In the genomic region with DNA sequence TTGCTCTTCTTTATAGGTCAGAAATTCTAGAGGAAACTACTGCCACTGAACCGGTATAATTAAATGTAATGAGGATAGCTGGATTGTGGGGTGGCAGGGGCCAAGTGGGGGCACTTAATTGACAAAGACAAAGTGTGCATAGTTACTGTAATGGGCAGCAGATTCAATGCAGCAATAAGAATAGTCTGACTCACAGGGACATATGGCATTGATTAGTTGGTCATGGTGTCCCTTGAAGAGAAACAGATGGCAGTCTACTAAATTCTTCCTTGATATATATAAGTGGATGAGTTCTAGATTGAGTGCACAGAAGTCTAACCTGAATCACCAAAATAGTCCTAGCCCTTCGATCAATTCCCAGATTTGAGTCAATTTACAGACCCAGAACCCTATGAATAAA, we compare ENCODE assay signal across 11 cellular contexts. TPM values are rescaled to one million over a fixed set of nuclear protein-coding genes. Genes with fewer than 3 reads are reported as not detected.
DNase-seq lines count a peak whose midpoint lies in the region; ATAC-seq and TF ChIP-seq lines count a peak whose summit lies in the region.
"Had no signal": no experiment of that assay in that cellular context is flagged by ENCODE, and none has a peak within 500 bp of the region (broad histone marks: within the 10 kb centered on the region; RNA-seq: fewer than 3 reads in every experiment).

No MANE protein-coding gene starts in this region.

- no peaks in the 10 kb centered on the region for H3K27me3 ChIP-seq in CD8-positive, alpha-beta memory T cell (ENCODE audit: insufficient read depth, low read length, poor library complexity, severe bottlenecking)
- no peaks in the 10 kb centered on the region for H3K27me3 ChIP-seq in mammary epithelial cell (ENCODE audit: insufficient read depth, low read length)
- no peaks in the 10 kb centered on the region for H3K27me3 ChIP-seq in transverse colon

- no peaks in the 10 kb centered on the region for H3K36me3 ChIP-seq in CD8-positive, alpha-beta memory T cell (ENCODE audit: insufficient read depth, low read length)
- H3K36me3 ChIP-seq in mammary epithelial cell (ENCODE audit: insufficient read depth, low read length) (no peaks in the 10 kb centered on the region), transverse colon (no peaks in the 10 kb centered on the region)

- no peak overlapping the region for H2AFZ ChIP-seq in mammary epithelial cell (ENCODE audit: low read depth, low read length)

- H3K36me3 Mint-ChIP-seq in CD8-positive, alpha-beta memory T cell: peaks cover 0 to 55% (median 17%) of the 10 kb centered on the region in 3 donors
- H3K36me3 Mint-ChIP-seq in nephron (ENCODE audit: low read depth): peaks cover 10% of the 10 kb centered on the region

- POLR2A ChIA-PET in CD8-positive, alpha-beta memory T cell (lab: Charles Lee): no interaction called here

- no peak overlapping the region for H3K27ac ChIP-seq in CD8-positive, alpha-beta memory T cell (ENCODE audit: low read depth, low read length)
- H3K27ac ChIP-seq in mammary epithelial cell (ENCODE audit: insufficient read depth, low read depth, low read length): no peak overlapping the region
- H3K27ac ChIP-seq in transverse colon: no peak overlapping the region

- H3K4me3 ChIP-seq in CD8-positive, alpha-beta memory T cell (ENCODE audit: low read length): peak overlapping the region; percentile 43
- no peak overlapping the region for H3K4me3 ChIP-seq in mammary epithelial cell (replicated peaks in 1 of 3; ENCODE audit: insufficient read depth in 1 of 3, low read depth in 2 of 3, low read length in 3 of 3)
- peak overlapping the region in 1 of 4 donors; percentile 85 for H3K4me3 ChIP-seq in transverse colon

- CTCF ChIA-PET in CD8-positive, alpha-beta memory T cell (lab: Charles Lee): no interaction called here
- CTCF ChIA-PET in mammary epithelial cell (lab: Charles Lee; ENCODE audit: low non-redundant PET): no interaction called here

- peaks cover 0 to 3% of the 10 kb centered on the region in 2 donors for H3K27me3 Mint-ChIP-seq in CD8-positive, alpha-beta memory T cell
- H3K27me3 Mint-ChIP-seq in nephron (ENCODE audit: low read depth): no peaks in the 10 kb centered on the region

- H3K9ac ChIP-seq in mammary epithelial cell (ENCODE audit: insufficient read depth, low read length): no peak overlapping the region

- no peak overlapping the region for H3K27ac Mint-ChIP-seq in CD8-positive, alpha-beta memory T cell
- H3K27ac Mint-ChIP-seq in nephron: no peak overlapping the region

- intact Hi-C loops in mammary epithelial cell (cut with micrococcal nuclease) (no loop called here), transverse colon (cut with DNase I; ENCODE audit: low total_unique reads) (no loop called here)

- in situ Hi-C loops in mammary epithelial cell (cut with MboI; ENCODE audit: low sequenced_read_pairs in 2 of 2) (no loop called here), transverse colon (cut with MboI; ENCODE audit: low pct_ligation_motif_present in 1 of 4, low pct_unique_long_range_greater_than_20kb in 1 of 4, low sequenced_read_pairs in 3 of 4) (no loop called here)

- no peaks in the 10 kb centered on the region for H4K20me1 ChIP-seq in mammary epithelial cell (ENCODE audit: insufficient read depth, low read length)

- peak overlapping the region; percentile 32 to 93 (median 91) for H3K4me3 Mint-ChIP-seq in CD8-positive, alpha-beta memory T cell
- H3K4me3 Mint-ChIP-seq in nephron: peak overlapping the region; percentile 62 to 96 (median 95)

- ATAC-seq in HG03159 (IDR thresholded peaks at IDR 0.05; ENCODE audit: unreplicated experiment) (no peak), GM18498 (IDR thresholded peaks at IDR 0.05; ENCODE audit: unreplicated experiment) (no peak)

- dilution Hi-C loops in mammary epithelial cell (cut with HindIII; ENCODE audit: low sequenced_read_pairs): no loop called here

- H3K79me2 ChIP-seq in mammary epithelial cell (ENCODE audit: insufficient read depth, low read length): peaks cover 47% of the 10 kb centered on the region

- H3K4me1 Mint-ChIP-seq in CD8-positive, alpha-beta memory T cell: peaks cover 68 to 80% (median 80%) of the 10 kb centered on the region in 3 donors
- peaks cover 41% of the 10 kb centered on the region for H3K4me1 Mint-ChIP-seq in nephron

- no peak for TF ChIP-seq CTCF in mammary epithelial cell (conservative IDR thresholded peaks at IDR 0.05 in 1 of 2, IDR thresholded peaks at IDR 0.05 in 1 of 2; ENCODE audit: extremely low read depth in 1 of 2, insufficient read depth in 1 of 2, low read depth in 1 of 2, low read length in 2 of 2)
- no peak for TF ChIP-seq CTCF in nephron (IDR thresholded peaks at IDR 0.05; ENCODE audit: unreplicated experiment in 3 of 3)
- TF ChIP-seq CTCF in transverse colon (IDR thresholded peaks at IDR 0.05): no peak

- no TSS peak for BruUV-seq in mammary epithelial cell (replicated peaks; lab: Mats Ljungman, UMichigan)

- TF ChIP-seq EP300 in transverse colon (IDR thresholded peaks at IDR 0.05; ENCODE audit: low read depth): no peak

- WGBS in mammary epithelial cell (ENCODE audit: low coverage, missing lambda C conversion rate): 89% methylated on average over 2 of the region's 2 CpGs
- 73% methylated on average over 2 of the region's 2 CpGs; no CpG with 5 or more reads in 1 of the 2 donors for WGBS in transverse colon (ENCODE audit: low coverage in 1 of 2), 2 donors

- peak overlapping the region; percentile 58 for H3K4me2 ChIP-seq in mammary epithelial cell (ENCODE audit: insufficient read depth, low read depth, low read length)

- no peak for DNase-seq in CD8-positive, alpha-beta memory T cell
- peak; percentile 34 for DNase-seq in M059J (ENCODE audit: low read depth)
- DNase-seq in mammary epithelial cell: no peak
- no peak for DNase-seq in transverse colon
- no peak for DNase-seq in NCI-H345 treated with DMSO at 0.1 percent for 48 hours (lab: John Stamatoyannopoulos, UW; ENCODE audit: unreplicated experiment)
- DNase-seq: effector CD8-positive, alpha-beta T cell; occipital lobe; stimulated activated naive CD4-positive, alpha-beta T cell treated with Interleukin-2 at 50 U/mL for 16 hours had no signal

- H3K9me3 Mint-ChIP-seq in CD8-positive, alpha-beta memory T cell: no peaks in the 10 kb centered on the region
- H3K9me3 Mint-ChIP-seq in nephron: peaks cover 4% of the 10 kb centered on the region

- H3K9me3 ChIP-seq in CD8-positive, alpha-beta memory T cell (ENCODE audit: low read length): no peaks in the 10 kb centered on the region
- H3K9me3 ChIP-seq in mammary epithelial cell (replicated peaks; ENCODE audit: insufficient read depth, low read length) (no peaks in the 10 kb centered on the region), transverse colon (no peaks in the 10 kb centered on the region)

- peaks cover 44% of the 10 kb centered on the region for H3K4me1 ChIP-seq in CD8-positive, alpha-beta memory T cell (ENCODE audit: insufficient read depth, low read length)
- H3K4me1 ChIP-seq in mammary epithelial cell (ENCODE audit: insufficient read depth, low read length): no peaks in the 10 kb centered on the region
- H3K4me1 ChIP-seq in transverse colon: peaks cover 5 to 41% (median 15%) of the 10 kb centered on the region in 4 donors

- no peak for TF ChIP-seq POLR2A in transverse colon (IDR thresholded peaks at IDR 0.05)

RNA-seq across cellular contexts. Expression of a gene that starts 3.1 kb away (rescaled TPM):
- total RNA-seq in CD8-positive, alpha-beta memory T cell: 1 to 10 TPM; 5.8 to 6.7 TPM
- 11.4 TPM for polyA plus RNA-seq in CD8-positive, alpha-beta memory T cell
- total RNA-seq in M059J (2014; rRNA removed; shearing (Covaris generic)): 6.9 and 16.0 TPM in 2 replicates
- 1 to 10 TPM; 5.6 to 6.7 TPM for total RNA-seq in mammary epithelial cell
- polyA plus RNA-seq in mammary epithelial cell: 2.3 TPM
- polyA minus RNA-seq in mammary epithelial cell: 1.4 TPM
- 10 to 100 TPM in 3 of 4 donors, 1 to 10 TPM in 1; 8.2 to 15.2 (median 10.8) TPM for total RNA-seq in transverse colon

RNA-seq across cellular contexts. Expression of a gene that starts 3.8 kb away (rescaled TPM):
- 1 to 10 TPM; 1.6 to 1.8 TPM for total RNA-seq in CD8-positive, alpha-beta memory T cell
- 1.9 TPM for polyA plus RNA-seq in CD8-positive, alpha-beta memory T cell
- 7.6 and 8.6 TPM in 2 replicates for total RNA-seq in M059J (2014; rRNA removed; shearing (Covaris generic))
- total RNA-seq in mammary epithelial cell (1 to 10 TPM; 7.8 to 9.7 TPM), transverse colon (1 to 10 TPM; 1.1 to 7.8 (median 5.4) TPM)
- polyA plus RNA-seq in mammary epithelial cell: 1.6 TPM
- 2.1 TPM for polyA minus RNA-seq in mammary epithelial cell

RNA-seq across cellular contexts. Expression of a gene that starts 31.5 kb away (rescaled TPM):
- not detected for total RNA-seq in CD8-positive, alpha-beta memory T cell
- polyA plus RNA-seq in CD8-positive, alpha-beta memory T cell: not detected
- total RNA-seq in M059J (2014; rRNA removed; shearing (Covaris generic)): not detected in 2 replicates
- total RNA-seq in mammary epithelial cell (not detected), transverse colon (not detected)
- polyA plus RNA-seq in mammary epithelial cell: not detected
- polyA minus RNA-seq in mammary epithelial cell: not detected
- total RNA-seq: occipital lobe had no signal
